ENCODE assay signal across 14 cellular contexts in genomic region chr2:200352631-200353030, GRCh38. TPM values are rescaled to one million over a fixed set of nuclear protein-coding genes. Genes with fewer than 3 reads are reported as not detected.
DNase-seq lines count a peak whose midpoint lies in the region; ATAC-seq, FAIRE-seq and TF ChIP-seq lines count a peak whose summit lies in the region.
"Had no signal": no experiment of that assay in that cellular context is flagged by ENCODE, and none has a peak within 500 bp of the region (broad histone marks: within the 10 kb centered on the region; RNA-seq: fewer than 3 reads in every experiment).

No MANE protein-coding gene starts in this region.

- DNase-seq in GM23338 (ENCODE audit: low spot score) (no peak), ascending aorta (ENCODE audit: low spot score in 2 of 2) (no peak), keratinocyte (ENCODE audit: low read depth, low spot score) (peak; percentile 59), skeletal muscle cell (ENCODE audit: low read depth) (peak; percentile 31), germinal center (ENCODE audit: low spot score) (no peak), COLO829 (ENCODE audit: low spot score) (no peak), T-helper 9 cell (no peak)
- no peak for DNase-seq in activated CD4-positive, alpha-beta memory T cell treated with anti-CD3 and anti-CD28 coated beads for 36 hours
- DNase-seq: activated CD8-positive, alpha-beta memory T cell treated with anti-CD3 and anti-CD28 coated beads for 24 hours; CD4-positive, alpha-beta memory T cell; hypothalamus; NCI-H2029 treated with DMSO at 0.1 percent for 48 hours had no signal

- peaks cover 36% of the 10 kb centered on the region for H3K36me3 Mint-ChIP-seq in GM23338 (ENCODE audit: low read depth)
- H3K36me3 Mint-ChIP-seq in activated CD4-positive, alpha-beta memory T cell treated with anti-CD3 and anti-CD28 coated beads for 36 hours: peaks cover 1% of the 10 kb centered on the region
- H3K36me3 Mint-ChIP-seq: CD4-positive, alpha-beta memory T cell had no signal

- CTCF ChIA-PET in activated CD4-positive, alpha-beta memory T cell treated with anti-CD3 and anti-CD28 coated beads for 36 hours (lab: Charles Lee): interaction anchor here (0.6 kb wide), 1 partner anchor 198 kb away, joined by 3 read pairs; no protein-coding TSS in a partner anchor

- H3K9me3 Mint-ChIP-seq in GM23338: no peaks in the 10 kb centered on the region; the same call in 2 of the 3 replicates
- H3K9me3 Mint-ChIP-seq in activated CD4-positive, alpha-beta memory T cell treated with anti-CD3 and anti-CD28 coated beads for 36 hours: no peaks in the 10 kb centered on the region
- H3K9me3 Mint-ChIP-seq: CD4-positive, alpha-beta memory T cell; central memory CD8-positive, alpha-beta T cell had no signal

- H3K36me3 ChIP-seq in GM23338 (ENCODE audit: insufficient read depth) (no peaks in the 10 kb centered on the region), ascending aorta (no peaks in the 10 kb centered on the region), keratinocyte (ENCODE audit: control insufficient read depth in 2 of 2, extremely low read depth in 1 of 2, insufficient read depth in 2 of 2, low read length in 2 of 2) (peaks cover 0 to 2% of the 10 kb centered on the region in 2 experiments)

- dilution Hi-C loops in keratinocyte (cut with MboI; ENCODE audit: extremely low pct_ligation_motif_present, low sequenced_read_pairs): no loop called here

- H3K27me3 Mint-ChIP-seq in GM23338 (ENCODE audit: insufficient read depth, low read depth, poor library complexity): peaks cover 3% of the 10 kb centered on the region
- no peaks in the 10 kb centered on the region for H3K27me3 Mint-ChIP-seq in activated CD4-positive, alpha-beta memory T cell treated with anti-CD3 and anti-CD28 coated beads for 36 hours
- H3K27me3 Mint-ChIP-seq: CD4-positive, alpha-beta memory T cell; central memory CD8-positive, alpha-beta T cell had no signal

- peak overlapping the region; percentile 64 for H3K27ac ChIP-seq in GM23338 (ENCODE audit: low read depth)
- peak overlapping the region; percentile 79 to 80 for H3K27ac ChIP-seq in ascending aorta
- peak overlapping the region; percentile 58 for H3K27ac ChIP-seq in keratinocyte (ENCODE audit: control insufficient read depth, insufficient read depth, low read length)
- H3K27ac ChIP-seq: SK-N-MC had no signal

- no peaks in the 10 kb centered on the region for H3K9me3 ChIP-seq in ascending aorta
- H3K9me3 ChIP-seq in keratinocyte (ENCODE audit: control insufficient read depth, low read depth, low read length): no peaks in the 10 kb centered on the region

- no peak overlapping the region; the same call in 2 of the 3 replicates for H3K4me3 Mint-ChIP-seq in GM23338
- no peak overlapping the region for H3K4me3 Mint-ChIP-seq in activated CD4-positive, alpha-beta memory T cell treated with anti-CD3 and anti-CD28 coated beads for 36 hours
- H3K4me3 Mint-ChIP-seq: CD4-positive, alpha-beta memory T cell; central memory CD8-positive, alpha-beta T cell had no signal

- no peaks in the 10 kb centered on the region for H3F3A ChIP-seq in GM23338 (replicated peaks; ENCODE audit: low read depth)

- H4K20me1 ChIP-seq in GM23338 (replicated peaks; ENCODE audit: insufficient read depth) (no peaks in the 10 kb centered on the region), keratinocyte (ENCODE audit: control insufficient read depth, extremely low read depth, insufficient read depth, low read length) (no peaks in the 10 kb centered on the region)

- no peaks in the 10 kb centered on the region for H3K9me1 ChIP-seq in keratinocyte (ENCODE audit: control insufficient read depth, extremely low read depth, insufficient read depth, low read length)

- H3K79me2 ChIP-seq in GM23338 (replicated peaks; ENCODE audit: insufficient read depth): peaks cover 98% of the 10 kb centered on the region
- peaks cover 41% of the 10 kb centered on the region for H3K79me2 ChIP-seq in keratinocyte (ENCODE audit: control insufficient read depth, insufficient read depth, low read length)

- POLR2A ChIA-PET in activated CD4-positive, alpha-beta memory T cell treated with anti-CD3 and anti-CD28 coated beads for 36 hours (lab: Charles Lee): no interaction called here

- peak; percentile 50 for ATAC-seq in GM23338

- peak overlapping the region; percentile 47 for H3K9ac ChIP-seq in keratinocyte (ENCODE audit: control insufficient read depth, extremely low read depth, insufficient read depth, low read length)

- H3K4me2 ChIP-seq in GM23338 (no peak overlapping the region; the same call in 1 of the 2 replicates), keratinocyte (ENCODE audit: control insufficient read depth, extremely low read depth, insufficient read depth, low read depth, low read length) (peak overlapping the region; percentile 66)

- H3K27me3 ChIP-seq in GM23338 (ENCODE audit: insufficient read depth): no peaks in the 10 kb centered on the region
- H3K27me3 ChIP-seq in ascending aorta: no peaks in the 10 kb centered on the region
- no peaks in the 10 kb centered on the region for H3K27me3 ChIP-seq in keratinocyte (ENCODE audit: control insufficient read depth, extremely low read depth, insufficient read depth, low read length)

- no peak for TF ChIP-seq CTCF in GM23338 (conservative IDR thresholded peaks at IDR 0.05; ENCODE audit: low read depth in 2 of 2)
- TF ChIP-seq CTCF in ascending aorta (IDR thresholded peaks at IDR 0.05): no peak
- no peak for TF ChIP-seq CTCF in keratinocyte (optimal IDR thresholded peaks at IDR 0.05 in 1 of 3, IDR thresholded peaks at IDR 0.05 in 1 of 3, conservative IDR thresholded peaks at IDR 0.05 in 1 of 3; ENCODE audit: extremely low read depth in 1 of 3, insufficient read depth in 2 of 3, low read length in 3 of 3)

- H3K4me3 ChIP-seq in GM23338 (no peak overlapping the region), ascending aorta (peak overlapping the region in 1 of 2 donors; percentile 25), keratinocyte (ENCODE audit: control insufficient read depth in 2 of 3, extremely low read depth in 1 of 3, insufficient read depth in 2 of 3, low read depth in 1 of 3, low read length in 3 of 3) (peak overlapping the region in 1 of 3 experiments; percentile 37), skeletal muscle cell (ENCODE audit: low read depth, low read length) (no peak overlapping the region)
- H3K4me3 ChIP-seq: SK-N-MC had no signal

- FAIRE-seq in keratinocyte (lab: Jason Lieb, UNC): peak; percentile 83

- peaks cover 63% of the 10 kb centered on the region for H3K4me1 ChIP-seq in GM23338 (ENCODE audit: insufficient read depth)
- peaks cover 6 to 27% of the 10 kb centered on the region in 2 donors for H3K4me1 ChIP-seq in ascending aorta
- peaks cover 38% of the 10 kb centered on the region for H3K4me1 ChIP-seq in keratinocyte (ENCODE audit: control insufficient read depth, extremely low read depth, insufficient read depth, low read length)

- no peak overlapping the region for H2AFZ ChIP-seq in GM23338
- H2AFZ ChIP-seq in keratinocyte (ENCODE audit: control insufficient read depth, low read length): no peak overlapping the region

- intact Hi-C loops in ascending aorta (cut with DNase I): loop anchor here (2.0 kb wide), 1 partner anchor 46 kb away; the partner anchor contains the start of gene SPATS2L
- intact Hi-C loops in activated CD4-positive, alpha-beta memory T cell treated with anti-CD3 and anti-CD28 coated beads for 36 hours (cut with micrococcal nuclease): no loop called here

- H3K27ac Mint-ChIP-seq in GM23338: peak overlapping the region; percentile 91
- no peak overlapping the region for H3K27ac Mint-ChIP-seq in activated CD4-positive, alpha-beta memory T cell treated with anti-CD3 and anti-CD28 coated beads for 36 hours
- H3K27ac Mint-ChIP-seq: CD4-positive, alpha-beta memory T cell had no signal

- peaks cover 74% of the 10 kb centered on the region for H3K4me1 Mint-ChIP-seq in GM23338
- H3K4me1 Mint-ChIP-seq in activated CD4-positive, alpha-beta memory T cell treated with anti-CD3 and anti-CD28 coated beads for 36 hours (ENCODE audit: low read depth): no peaks in the 10 kb centered on the region
- H3K4me1 Mint-ChIP-seq: CD4-positive, alpha-beta memory T cell; central memory CD8-positive, alpha-beta T cell had no signal

- no peaks in the 10 kb centered on the region for H3K9me2 ChIP-seq in GM23338 (ENCODE audit: insufficient read depth)

TF ChIP-seq in GM23338, 12 proteins besides CTCF, POLR2A, EP300 and RAD21 (continues in another document):
- no peak for TF ChIP-seq ETS1 (IDR thresholded peaks at IDR 0.05)

RNA-seq across cellular contexts. Expression of gene SPATS2L, which starts 46.1 kb away (rescaled TPM):
- 118 and 146 TPM in 2 replicates for total RNA-seq in GM23338 (2014; rRNA removed; shearing (Covaris generic))
- polyA plus RNA-seq in GM23338 (2016; fragmentation: Nextera tagmentation; extraction: Ambion mirVana) (154 and 263 TPM in 2 replicates), keratinocyte (80.2 to 125 TPM (median 95.3 TPM) in 3 replicates)
- total RNA-seq in ascending aorta: 36.6 TPM
- polyA plus RNA-seq in keratinocyte (2011; ENCODE audit: low read depth): 164 TPM
- 91.4 and 123 TPM in 2 replicates for polyA plus RNA-seq in keratinocyte (2011; cell fraction: cytosol; rRNA removed)
- polyA plus RNA-seq in keratinocyte (2011; cell fraction: nucleus; rRNA removed): 58.8 and 65.8 TPM in 2 replicates
- polyA plus RNA-seq in keratinocyte (2012; ENCODE audit: low replicate concordance): 66.1 and 86.1 TPM in 2 replicates
- 28.6 to 83.5 TPM (median 82.7 TPM) in 3 replicates for polyA minus RNA-seq in keratinocyte
- polyA minus RNA-seq in keratinocyte (2011; cell fraction: cytosol; rRNA and poly(A)+ RNA removed): 77.3 TPM
- 34.2 and 61.2 TPM in 2 replicates for polyA minus RNA-seq in keratinocyte (2011; cell fraction: nucleus; rRNA and poly(A)+ RNA removed)
- total RNA-seq in activated CD4-positive, alpha-beta memory T cell treated with anti-CD3 and anti-CD28 coated beads for 36 hours: 10 to 100 TPM; 25.4 to 28.8 TPM

Comparison
In these comparisons a context has a peak if more than half of its experiments do, and no peak if none do; other contexts are left out.
1. DNase-seq: peak in keratinocyte (single experiment) and skeletal muscle cell (single experiment); none in GM23338 (single experiment), ascending aorta (0 of 2), germinal center (single experiment), COLO829 (single experiment), activated CD4-positive, alpha-beta memory T cell treated with anti-CD3 and anti-CD28 coated beads for 36 hours (single experiment) and T-helper 9 cell (single experiment).
2. Peak in every context shown above with its lines, with median percentiles within 50 percentile points of each other: H3K27ac ChIP-seq.